18 cellular contexts compared by ENCODE assay signal in the genomic region with DNA sequence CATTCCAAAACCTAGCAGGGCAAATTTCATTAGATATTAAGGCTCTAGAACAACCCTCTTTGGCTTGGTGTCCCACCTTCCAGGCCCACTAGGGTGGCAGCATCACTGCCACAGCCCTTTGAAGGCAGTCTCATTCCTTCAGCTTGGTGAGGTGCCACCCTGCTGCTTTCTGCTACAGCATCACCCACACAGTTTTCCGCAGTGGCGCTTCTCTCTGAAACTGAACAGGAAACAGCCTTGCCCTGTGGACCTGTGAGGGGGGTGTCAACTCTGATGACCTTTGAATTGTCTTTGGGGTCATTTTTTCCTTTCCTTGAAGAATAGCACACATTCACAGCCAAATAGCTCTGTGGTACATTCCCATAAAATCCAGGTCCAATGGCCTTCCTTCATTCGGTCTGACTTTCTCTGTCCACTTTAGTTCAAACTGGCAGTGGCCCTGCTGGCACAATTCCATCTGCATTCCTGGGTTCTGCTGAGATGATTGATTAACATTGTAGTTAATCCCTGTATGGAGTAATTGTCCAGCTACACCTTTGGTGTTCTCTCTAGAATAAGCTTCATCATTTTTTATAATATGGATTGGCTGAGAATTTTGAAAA.
DNase-seq lines count a peak whose midpoint lies in the region; ATAC-seq, FAIRE-seq and TF ChIP-seq lines count a peak whose summit lies in the region.
"Had no signal": no experiment of that assay in that cellular context is flagged by ENCODE, and none has a peak within 500 bp of the region (broad histone marks: within the 10 kb centered on the region; RNA-seq: fewer than 3 reads in every experiment).

No MANE protein-coding gene starts in this region.

- no peaks in the 10 kb centered on the region for H3K27me3 ChIP-seq in astrocyte (ENCODE audit: insufficient read depth, low read length)
- H3K27me3 ChIP-seq: BLaER1 treated with 17β-estradiol and CSF1 and Interleukin-3, amounts not matched to agents 10 nM and 100 nM; MG63 had no signal

- no peaks in the 10 kb centered on the region for H3K9me3 ChIP-seq in astrocyte (ENCODE audit: insufficient read depth, low read depth, low read length)
- H3K9me3 ChIP-seq: BLaER1 treated with 17β-estradiol and CSF1 and Interleukin-3, amounts not matched to agents 10 nM and 100 nM; MG63; SK-N-SH had no signal

- no peaks in the 10 kb centered on the region for H3K36me3 ChIP-seq in astrocyte (ENCODE audit: insufficient read depth, low read length)
- H3K36me3 ChIP-seq: BLaER1 treated with 17β-estradiol and CSF1 and Interleukin-3, amounts not matched to agents 10 nM and 100 nM; MG63 had no signal

- H3K4me1 Mint-ChIP-seq in astrocyte (ENCODE audit: low read depth, unreplicated experiment), result peaks cover 4% of the 10 kb centered on the region

- peak; percentile 62 for ATAC-seq in left lobe of liver
- ATAC-seq: CD8-positive, alpha-beta T cell had no signal

- H3K79me2 ChIP-seq in astrocyte (ENCODE audit: insufficient read depth, low read length), result no peaks in the 10 kb centered on the region

- TF ChIP-seq CTCF in astrocyte (IDR thresholded peaks at IDR 0.05; ENCODE audit: insufficient read depth, low read depth, low read length) (no peak), retinal pigment epithelial cell (conservative IDR thresholded peaks at IDR 0.05; ENCODE audit: low read depth, low read length) (no peak)

- H4K20me1 ChIP-seq in astrocyte (ENCODE audit: insufficient read depth, low read length), result no peaks in the 10 kb centered on the region
- H4K20me1 ChIP-seq: BLaER1 treated with 17β-estradiol and CSF1 and Interleukin-3, amounts not matched to agents 10 nM and 100 nM had no signal

- no peaks in the 10 kb centered on the region for H3K4me1 ChIP-seq in astrocyte (ENCODE audit: insufficient read depth, low read length)

- peaks cover 2% of the 10 kb centered on the region for H3K9me3 Mint-ChIP-seq in astrocyte (ENCODE audit: unreplicated experiment)

- H3K4me3 ChIP-seq in astrocyte (ENCODE audit: insufficient read depth, low read depth, low read length) (no peak overlapping the region), retinal pigment epithelial cell (ENCODE audit: low read length) (no peak overlapping the region)
- H3K4me3 ChIP-seq: BLaER1 treated with 17β-estradiol and CSF1 and Interleukin-3, amounts not matched to agents 10 nM and 100 nM; MG63 had no signal

- no peak overlapping the region for H3K27ac Mint-ChIP-seq in astrocyte (ENCODE audit: unreplicated experiment)
- H3K27ac Mint-ChIP-seq: CD8-positive, alpha-beta T cell had no signal

- H3K4me2 ChIP-seq in astrocyte (ENCODE audit: low read length), result no peak overlapping the region
- H3K4me2 ChIP-seq: SK-N-SH had no signal

- H3K27ac ChIP-seq in astrocyte (ENCODE audit: low read depth, low read length), result no peak overlapping the region
- H3K27ac ChIP-seq: BLaER1 treated with 17β-estradiol and CSF1 and Interleukin-3, amounts not matched to agents 10 nM and 100 nM had no signal

- peaks cover 2% of the 10 kb centered on the region for H3K27me3 Mint-ChIP-seq in astrocyte (ENCODE audit: low read depth, unreplicated experiment)

- H3K9ac ChIP-seq in astrocyte (ENCODE audit: low read length), result no peak overlapping the region
- H3K9ac ChIP-seq: BLaER1 treated with 17β-estradiol and CSF1 and Interleukin-3, amounts not matched to agents 10 nM and 100 nM; SK-N-SH had no signal

- DNase-seq in HT-29 (ENCODE audit: low spot score), result peak; percentile 80
- DNase-seq in astrocyte (ENCODE audit: low read depth), result peak; percentile 3
- DNase-seq in left lobe of liver (ENCODE audit: low spot score), result peak; percentile 52
- peak; percentile 81 for DNase-seq in retinal pigment epithelial cell (ENCODE audit: low read depth)
- no peak for DNase-seq in hepatic stellate cell (ENCODE audit: low spot score)
- DNase-seq in cerebellar nuclear complex (lab: John Stamatoyannopoulos, UW), result no peak
- no peak for DNase-seq in SIG-M5 (lab: John Stamatoyannopoulos, UW)
- no peak for DNase-seq in OCI-M2 (lab: John Stamatoyannopoulos, UW; ENCODE audit: unreplicated experiment)
- DNase-seq: CD8-positive, alpha-beta T cell; MG63; NCI-H1092 treated with DMSO at 0.1 percent for 48 hours; NCI-H2081 treated with DMSO at 0.1 percent for 48 hours; NCI-H446 treated with DMSO at 0.1 percent for 48 hours; NK-92 treated with Interleukin-12 subunit alpha and Interleukin-12 subunit beta, amount 100 ng/mL, for 24 hours; SHP77; SK-N-SH had no signal

- FAIRE-seq in astrocyte (lab: Jason Lieb, UNC), result no peak
- FAIRE-seq: D721Med had no signal

- no peak overlapping the region for H3K4me3 Mint-ChIP-seq in astrocyte (ENCODE audit: unreplicated experiment)
- H3K4me3 Mint-ChIP-seq: CD8-positive, alpha-beta T cell had no signal

- no peak overlapping the region for H2AFZ ChIP-seq in astrocyte (ENCODE audit: low read depth, low read length)

- no peaks in the 10 kb centered on the region for H3K36me3 Mint-ChIP-seq in astrocyte (ENCODE audit: low read depth, unreplicated experiment)
- H3K36me3 Mint-ChIP-seq: CD8-positive, alpha-beta T cell had no signal

Comparison
In these comparisons a context has a peak if more than half of its experiments do, and no peak if none do; other contexts are left out.
1. DNase-seq: peak in HT-29 (single experiment), astrocyte (single experiment), left lobe of liver (single experiment) and retinal pigment epithelial cell (single experiment); none in hepatic stellate cell (single experiment), cerebellar nuclear complex (0 of 2), SIG-M5 (single experiment) and OCI-M2 (single experiment).